ENCODE assay signal across 1 cellular context in the genomic region with DNA sequence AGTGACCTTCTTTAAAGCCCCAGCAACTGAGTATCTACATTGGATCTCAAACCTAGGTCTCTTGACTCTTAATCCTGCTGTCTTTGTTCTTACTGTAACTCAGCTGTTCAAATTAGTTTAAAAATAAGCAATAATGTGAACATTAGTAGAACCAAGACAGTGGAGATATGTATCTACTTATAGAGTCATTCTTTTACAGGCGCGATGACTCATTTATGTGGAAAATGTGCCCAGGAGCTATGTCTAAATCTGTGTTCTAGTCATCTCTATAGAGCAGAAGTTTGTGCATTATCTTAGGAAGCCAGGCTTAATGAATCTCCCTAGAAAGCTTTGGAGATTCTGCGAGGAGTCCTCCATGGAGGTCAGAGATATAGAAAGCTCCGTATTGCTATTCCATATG.
A peak's percentile ranks its signal among the peaks of the same experiment; 100 is the strongest.
TF ChIP-seq lines count a peak whose summit lies in the region.

No MANE protein-coding gene starts in this region.

TF ChIP-seq in K562, 482 proteins besides CTCF, POLR2A, EP300 and RAD21 (continued from another document):
- peak; percentile 82 for TF ChIP-seq JUND (IDR thresholded peaks at IDR 0.05; ENCODE audit: borderline replicate concordance, low read depth, low read length)
- TF ChIP-seq JUND (tag; IDR thresholded peaks at IDR 0.05; ENCODE audit: borderline replicate concordance, low read depth, low read length), result peak; percentile 74; the same call in 2 of the 3 replicates
- 0 out of 2 replicates have a peak, but pooled peaks have one; percentile 35 for TF ChIP-seq DPF2 (IDR thresholded peaks at IDR 0.05)
- peak; percentile 84 for TF ChIP-seq KDM1A (IDR thresholded peaks at IDR 0.05)
- TF ChIP-seq, protein P1, sequence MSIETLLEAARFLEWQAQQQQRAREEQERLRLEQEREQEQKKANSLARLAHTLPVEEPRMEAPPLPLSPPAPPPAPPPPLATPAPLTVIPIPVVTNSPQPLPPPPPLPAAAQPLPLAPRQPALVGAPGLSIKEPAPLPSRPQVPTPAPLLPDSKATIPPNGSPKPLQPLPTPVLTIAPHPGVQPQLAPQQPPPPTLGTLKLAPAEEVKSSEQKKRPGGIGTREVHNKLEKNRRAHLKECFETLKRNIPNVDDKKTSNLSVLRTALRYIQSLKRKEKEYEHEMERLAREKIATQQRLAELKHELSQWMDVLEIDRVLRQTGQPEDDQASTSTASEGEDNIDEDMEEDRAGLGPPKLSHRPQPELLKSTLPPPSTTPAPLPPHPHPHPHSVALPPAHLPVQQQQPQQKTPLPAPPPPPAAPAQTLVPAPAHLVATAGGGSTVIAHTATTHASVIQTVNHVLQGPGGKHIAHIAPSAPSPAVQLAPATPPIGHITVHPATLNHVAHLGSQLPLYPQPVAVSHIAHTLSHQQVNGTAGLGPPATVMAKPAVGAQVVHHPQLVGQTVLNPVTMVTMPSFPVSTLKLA (conservative IDR thresholded peaks at IDR 0.05), result 0 out of 4 replicates have a peak, but pooled peaks of 1 of the 2 experiments have one; percentile 17
- TF ChIP-seq ZNF41 (CRISPR knock-in tag; conservative IDR thresholded peaks at IDR 0.05), result no peak
- no peak for TF ChIP-seq RNF2 (IDR thresholded peaks at IDR 0.05)
- TF ChIP-seq, protein P2, sequence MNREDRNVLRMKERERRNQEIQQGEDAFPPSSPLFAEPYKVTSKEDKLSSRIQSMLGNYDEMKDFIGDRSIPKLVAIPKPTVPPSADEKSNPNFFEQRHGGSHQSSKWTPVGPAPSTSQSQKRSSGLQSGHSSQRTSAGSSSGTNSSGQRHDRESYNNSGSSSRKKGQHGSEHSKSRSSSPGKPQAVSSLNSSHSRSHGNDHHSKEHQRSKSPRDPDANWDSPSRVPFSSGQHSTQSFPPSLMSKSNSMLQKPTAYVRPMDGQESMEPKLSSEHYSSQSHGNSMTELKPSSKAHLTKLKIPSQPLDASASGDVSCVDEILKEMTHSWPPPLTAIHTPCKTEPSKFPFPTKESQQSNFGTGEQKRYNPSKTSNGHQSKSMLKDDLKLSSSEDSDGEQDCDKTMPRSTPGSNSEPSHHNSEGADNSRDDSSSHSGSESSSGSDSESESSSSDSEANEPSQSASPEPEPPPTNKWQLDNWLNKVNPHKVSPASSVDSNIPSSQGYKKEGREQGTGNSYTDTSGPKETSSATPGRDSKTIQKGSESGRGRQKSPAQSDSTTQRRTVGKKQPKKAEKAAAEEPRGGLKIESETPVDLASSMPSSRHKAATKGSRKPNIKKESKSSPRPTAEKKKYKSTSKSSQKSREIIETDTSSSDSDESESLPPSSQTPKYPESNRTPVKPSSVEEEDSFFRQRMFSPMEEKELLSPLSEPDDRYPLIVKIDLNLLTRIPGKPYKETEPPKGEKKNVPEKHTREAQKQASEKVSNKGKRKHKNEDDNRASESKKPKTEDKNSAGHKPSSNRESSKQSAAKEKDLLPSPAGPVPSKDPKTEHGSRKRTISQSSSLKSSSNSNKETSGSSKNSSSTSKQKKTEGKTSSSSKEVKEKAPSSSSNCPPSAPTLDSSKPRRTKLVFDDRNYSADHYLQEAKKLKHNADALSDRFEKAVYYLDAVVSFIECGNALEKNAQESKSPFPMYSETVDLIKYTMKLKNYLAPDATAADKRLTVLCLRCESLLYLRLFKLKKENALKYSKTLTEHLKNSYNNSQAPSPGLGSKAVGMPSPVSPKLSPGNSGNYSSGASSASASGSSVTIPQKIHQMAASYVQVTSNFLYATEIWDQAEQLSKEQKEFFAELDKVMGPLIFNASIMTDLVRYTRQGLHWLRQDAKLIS (CRISPR knock-in tag; IDR thresholded peaks at IDR 0.05), result no peak
- TF ChIP-seq NR2C1 (IDR thresholded peaks at IDR 0.05), result no peak
- no peak for TF ChIP-seq NR2C1 (tag; IDR thresholded peaks at IDR 0.05)
- TF ChIP-seq SNRNP70 (optimal IDR thresholded peaks at IDR 0.05; ENCODE audit: low read depth, low read length), result no peak
- peak; percentile 92 for TF ChIP-seq FOSL1 (tag; conservative IDR thresholded peaks at IDR 0.05)
- peak; percentile 69 for TF ChIP-seq TCF3 (CRISPR knock-in tag; IDR thresholded peaks at IDR 0.05)
- no peak for TF ChIP-seq ZNF764 (CRISPR knock-in tag; IDR thresholded peaks at IDR 0.05; ENCODE audit: low read depth)
- TF ChIP-seq, protein P3, sequence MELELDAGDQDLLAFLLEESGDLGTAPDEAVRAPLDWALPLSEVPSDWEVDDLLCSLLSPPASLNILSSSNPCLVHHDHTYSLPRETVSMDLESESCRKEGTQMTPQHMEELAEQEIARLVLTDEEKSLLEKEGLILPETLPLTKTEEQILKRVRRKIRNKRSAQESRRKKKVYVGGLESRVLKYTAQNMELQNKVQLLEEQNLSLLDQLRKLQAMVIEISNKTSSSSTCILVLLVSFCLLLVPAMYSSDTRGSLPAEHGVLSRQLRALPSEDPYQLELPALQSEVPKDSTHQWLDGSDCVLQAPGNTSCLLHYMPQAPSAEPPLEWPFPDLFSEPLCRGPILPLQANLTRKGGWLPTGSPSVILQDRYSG (tag; conservative IDR thresholded peaks at IDR 0.05; ENCODE audit: low read depth), result no peak
- no peak for TF ChIP-seq PHTF2 (CRISPR knock-in tag; IDR thresholded peaks at IDR 0.05)
- peak; percentile 77 for TF ChIP-seq JUN (IDR thresholded peaks at IDR 0.05; ENCODE audit: borderline replicate concordance, low read depth, low read length)
- no peak for TF ChIP-seq JUN (CRISPR knock-in tag; IDR thresholded peaks at IDR 0.05; ENCODE audit: borderline replicate concordance)
- TF ChIP-seq FOS (IDR thresholded peaks at IDR 0.05; ENCODE audit: extremely low read depth, insufficient read length), result peak; percentile 30
- TF ChIP-seq CBFA2T3 (IDR thresholded peaks at IDR 0.05), result peak; percentile 85
- peak; percentile 60; the same call in 1 of the 2 replicates for TF ChIP-seq TAL1 (IDR thresholded peaks at IDR 0.05)
- TF ChIP-seq NCOR1 (IDR thresholded peaks at IDR 0.05), result peak; percentile 53
- TF ChIP-seq TEAD4 (IDR thresholded peaks at IDR 0.05; ENCODE audit: low read length), result peak; percentile 72
- no peak for TF ChIP-seq TEAD4 (CRISPR knock-in tag; IDR thresholded peaks at IDR 0.05; ENCODE audit: borderline replicate concordance)
- TF ChIP-seq, protein P4, sequence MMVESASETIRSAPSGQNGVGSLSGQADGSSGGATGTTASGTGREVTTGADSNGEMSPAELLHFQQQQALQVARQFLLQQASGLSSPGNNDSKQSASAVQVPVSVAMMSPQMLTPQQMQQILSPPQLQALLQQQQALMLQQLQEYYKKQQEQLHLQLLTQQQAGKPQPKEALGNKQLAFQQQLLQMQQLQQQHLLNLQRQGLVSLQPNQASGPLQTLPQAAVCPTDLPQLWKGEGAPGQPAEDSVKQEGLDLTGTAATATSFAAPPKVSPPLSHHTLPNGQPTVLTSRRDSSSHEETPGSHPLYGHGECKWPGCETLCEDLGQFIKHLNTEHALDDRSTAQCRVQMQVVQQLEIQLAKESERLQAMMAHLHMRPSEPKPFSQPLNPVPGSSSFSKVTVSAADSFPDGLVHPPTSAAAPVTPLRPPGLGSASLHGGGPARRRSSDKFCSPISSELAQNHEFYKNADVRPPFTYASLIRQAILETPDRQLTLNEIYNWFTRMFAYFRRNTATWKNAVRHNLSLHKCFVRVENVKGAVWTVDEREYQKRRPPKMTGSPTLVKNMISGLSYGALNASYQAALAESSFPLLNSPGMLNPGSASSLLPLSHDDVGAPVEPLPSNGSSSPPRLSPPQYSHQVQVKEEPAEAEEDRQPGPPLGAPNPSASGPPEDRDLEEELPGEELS (CRISPR knock-in tag; IDR thresholded peaks at IDR 0.05; ENCODE audit: borderline replicate concordance), result no peak
- peak; percentile 58 for TF ChIP-seq SOX6 (IDR thresholded peaks at IDR 0.05)
- TF ChIP-seq ZNF175 (CRISPR knock-in tag; IDR thresholded peaks at IDR 0.05; ENCODE audit: low read depth), result no peak
